ENCODE assay signal across 8 cellular contexts in the genomic region with DNA sequence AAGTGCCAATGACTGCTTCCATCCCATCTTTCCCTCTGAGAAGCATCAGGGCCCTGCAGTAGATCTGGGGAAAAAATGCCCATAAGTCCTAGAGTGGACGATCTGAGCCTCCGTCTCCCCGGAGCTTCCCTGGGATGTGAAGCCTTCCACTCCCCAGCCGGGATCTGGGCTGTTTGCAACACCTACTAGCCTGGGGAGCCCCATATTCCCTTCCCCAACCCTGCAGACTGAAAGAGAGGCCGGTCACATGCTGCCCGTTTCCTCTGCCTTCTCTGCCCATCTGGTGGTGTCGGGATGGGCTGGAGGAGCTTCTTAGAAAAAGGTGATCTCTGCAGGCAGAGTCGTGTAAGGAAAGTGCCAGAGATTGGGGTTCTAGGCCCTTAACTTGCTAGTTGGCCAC. TPM values are rescaled to one million over a fixed set of nuclear protein-coding genes. Genes with fewer than 3 reads are reported as not detected.
DNase-seq lines count a peak whose midpoint lies in the region; ATAC-seq and TF ChIP-seq lines count a peak whose summit lies in the region.

No MANE protein-coding gene starts in this region.

- TF ChIP-seq CTCF in thyroid gland (IDR thresholded peaks at IDR 0.05) (no peak), colonic mucosa (IDR thresholded peaks at IDR 0.05) (no peak)

- H3K27me3 Mint-ChIP-seq in activated naive CD4-positive, alpha-beta T cell treated with anti-CD3 and anti-CD28 coated beads, Interleukin-2, amount 50 U/mL, for 24 hours = no peaks in the 10 kb centered on the region
- H3K27me3 Mint-ChIP-seq in activated naive CD8-positive, alpha-beta T cell treated with anti-CD3 and anti-CD28 coated beads for 36 hours = no peaks in the 10 kb centered on the region

- H3K36me3 Mint-ChIP-seq in activated naive CD4-positive, alpha-beta T cell treated with anti-CD3 and anti-CD28 coated beads, Interleukin-2, amount 50 U/mL, for 24 hours = peaks cover 2% of the 10 kb centered on the region
- H3K36me3 Mint-ChIP-seq in activated naive CD8-positive, alpha-beta T cell treated with anti-CD3 and anti-CD28 coated beads for 36 hours = peaks cover 11% of the 10 kb centered on the region

- no peaks in the 10 kb centered on the region for H3K36me3 ChIP-seq in thyroid gland
- no peaks in the 10 kb centered on the region for H3K36me3 ChIP-seq in colonic mucosa

- no peak for TF ChIP-seq POLR2A in thyroid gland (IDR thresholded peaks at IDR 0.05)

- intact Hi-C loops in thyroid gland (cut with DNase I) (no loop called here), colonic mucosa (cut with DNase I) (no loop called here)

- no peak for DNase-seq in activated naive CD4-positive, alpha-beta T cell treated with anti-CD3 and anti-CD28 coated beads, Interleukin-2, amount 50 U/mL, for 16 hours
- DNase-seq in activated naive CD8-positive, alpha-beta T cell treated with anti-CD3 and anti-CD28 coated beads for 36 hours = no peak
- DNase-seq in thyroid gland (no peak), colonic mucosa (no peak), DMS79 treated with DMSO at 0.1 percent for 48 hours (lab: John Stamatoyannopoulos, UW) (no peak)

- H3K27me3 ChIP-seq in thyroid gland (no peaks in the 10 kb centered on the region), colonic mucosa (no peaks in the 10 kb centered on the region)

- H3K4me1 Mint-ChIP-seq in activated naive CD4-positive, alpha-beta T cell treated with anti-CD3 and anti-CD28 coated beads, Interleukin-2, amount 50 U/mL, for 24 hours = peaks cover 88% of the 10 kb centered on the region
- peaks cover 42% of the 10 kb centered on the region for H3K4me1 Mint-ChIP-seq in activated naive CD8-positive, alpha-beta T cell treated with anti-CD3 and anti-CD28 coated beads for 36 hours

- WGBS in thyroid gland, 2 donors = 82 to 87% methylated on average over 8 of the region's 8 CpGs

- H3K9me3 Mint-ChIP-seq in activated naive CD4-positive, alpha-beta T cell treated with anti-CD3 and anti-CD28 coated beads, Interleukin-2, amount 50 U/mL, for 24 hours = no peaks in the 10 kb centered on the region
- H3K9me3 Mint-ChIP-seq in activated naive CD8-positive, alpha-beta T cell treated with anti-CD3 and anti-CD28 coated beads for 36 hours = peaks cover 6% of the 10 kb centered on the region

- H3K4me3 ChIP-seq in iPS-18c (ENCODE audit: insufficient read depth, low read depth, low read length) (peak overlapping the region; percentile 64; the same call in 1 of the 2 replicates), thyroid gland (replicated peaks in 1 of 3) (peak overlapping the region in 2 of 3 donors; percentile 75 to 85), colonic mucosa (no peak overlapping the region)

- H3K4me3 Mint-ChIP-seq in activated naive CD4-positive, alpha-beta T cell treated with anti-CD3 and anti-CD28 coated beads, Interleukin-2, amount 50 U/mL, for 24 hours = peak overlapping the region; percentile 78
- peak overlapping the region; percentile 62 for H3K4me3 Mint-ChIP-seq in activated naive CD8-positive, alpha-beta T cell treated with anti-CD3 and anti-CD28 coated beads for 36 hours

- ATAC-seq in HG03175 (IDR thresholded peaks at IDR 0.05; ENCODE audit: unreplicated experiment) = no peak

- peak overlapping the region in 1 of 3 donors; percentile 65 for H3K27ac ChIP-seq in thyroid gland
- H3K27ac ChIP-seq in colonic mucosa = no peak overlapping the region

- H3K9me3 ChIP-seq in iPS-18c (ENCODE audit: control insufficient read depth, insufficient read depth, low read length) (no peaks in the 10 kb centered on the region), thyroid gland (no peaks in the 10 kb centered on the region), colonic mucosa (no peaks in the 10 kb centered on the region)

- H3K9ac ChIP-seq in colonic mucosa (ENCODE audit: low read depth in 2 of 2, low read length in 2 of 2) = peak overlapping the region in 1 of 2 donors; percentile 46

- peak overlapping the region; percentile 59 for H3K27ac Mint-ChIP-seq in activated naive CD4-positive, alpha-beta T cell treated with anti-CD3 and anti-CD28 coated beads, Interleukin-2, amount 50 U/mL, for 24 hours
- no peak overlapping the region for H3K27ac Mint-ChIP-seq in activated naive CD8-positive, alpha-beta T cell treated with anti-CD3 and anti-CD28 coated beads for 36 hours

- H3K4me1 ChIP-seq in thyroid gland (peaks cover 7 to 8% of the 10 kb centered on the region in 2 donors), colonic mucosa (no peaks in the 10 kb centered on the region)

RNA-seq across cellular contexts. Expression of gene SNPH, which starts 1.1 kb away (rescaled TPM):
- 1 to 10 TPM; 3.2 to 3.6 TPM for total RNA-seq in activated naive CD8-positive, alpha-beta T cell treated with anti-CD3 and anti-CD28 coated beads for 36 hours
- total RNA-seq in thyroid gland (10 to 100 TPM in 3 of 4 donors, 1 to 10 TPM in 1; 9.3 to 16.2 (median 13.6) TPM), colonic mucosa (1 to 10 TPM; 1.9 to 2.4 TPM)

RNA-seq across cellular contexts. Expression of gene RAD21L1, which starts 41.3 kb away (rescaled TPM):
- not detected for total RNA-seq in activated naive CD8-positive, alpha-beta T cell treated with anti-CD3 and anti-CD28 coated beads for 36 hours
- not detected for total RNA-seq in thyroid gland
- total RNA-seq in colonic mucosa = not detected
